In the genomic region with DNA sequence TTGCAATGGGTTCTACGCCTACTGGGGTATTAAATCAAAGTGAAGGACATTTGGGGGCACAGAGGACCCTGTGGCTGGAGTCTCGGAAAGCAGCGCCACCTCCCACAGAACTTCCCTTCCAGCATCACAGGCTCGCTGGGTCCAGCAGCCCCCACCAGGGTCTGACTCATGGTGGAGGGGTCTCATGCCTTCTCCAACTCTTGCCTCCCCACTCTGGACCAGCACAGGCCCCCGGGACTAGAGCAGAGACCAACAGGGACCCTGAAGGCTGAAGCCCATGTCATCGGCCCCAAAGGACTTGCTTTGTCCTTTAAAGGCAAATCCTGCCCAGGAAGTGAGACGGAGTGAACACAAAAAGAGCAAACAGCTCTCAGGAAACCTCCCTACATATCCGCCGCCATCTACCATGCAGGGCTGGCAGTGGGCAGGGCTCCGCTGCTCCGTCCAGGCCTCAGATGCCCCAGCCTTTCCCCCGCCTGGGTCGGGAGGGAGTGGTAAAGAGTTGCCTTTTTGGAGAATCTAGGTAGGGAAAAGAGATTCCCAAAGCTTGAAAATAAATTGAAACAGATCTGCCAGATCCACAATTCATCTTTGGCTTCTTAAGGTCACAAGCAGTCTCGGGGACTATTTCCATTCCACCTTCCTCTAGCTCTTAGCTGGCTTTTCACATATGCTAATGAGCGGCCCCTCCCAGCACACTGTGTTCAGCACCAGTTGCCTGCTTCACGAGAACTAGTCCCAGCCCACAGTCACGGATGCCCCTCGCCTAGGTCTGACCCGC, we compare ENCODE assay signal across 1 cellular context.
TF ChIP-seq lines count a peak whose summit lies in the region.

No MANE protein-coding gene starts in this region.

TF ChIP-seq in HEK293, 187 proteins besides CTCF, POLR2A, EP300 and RAD21 (continued from another document):
- TF ChIP-seq, protein P1, sequence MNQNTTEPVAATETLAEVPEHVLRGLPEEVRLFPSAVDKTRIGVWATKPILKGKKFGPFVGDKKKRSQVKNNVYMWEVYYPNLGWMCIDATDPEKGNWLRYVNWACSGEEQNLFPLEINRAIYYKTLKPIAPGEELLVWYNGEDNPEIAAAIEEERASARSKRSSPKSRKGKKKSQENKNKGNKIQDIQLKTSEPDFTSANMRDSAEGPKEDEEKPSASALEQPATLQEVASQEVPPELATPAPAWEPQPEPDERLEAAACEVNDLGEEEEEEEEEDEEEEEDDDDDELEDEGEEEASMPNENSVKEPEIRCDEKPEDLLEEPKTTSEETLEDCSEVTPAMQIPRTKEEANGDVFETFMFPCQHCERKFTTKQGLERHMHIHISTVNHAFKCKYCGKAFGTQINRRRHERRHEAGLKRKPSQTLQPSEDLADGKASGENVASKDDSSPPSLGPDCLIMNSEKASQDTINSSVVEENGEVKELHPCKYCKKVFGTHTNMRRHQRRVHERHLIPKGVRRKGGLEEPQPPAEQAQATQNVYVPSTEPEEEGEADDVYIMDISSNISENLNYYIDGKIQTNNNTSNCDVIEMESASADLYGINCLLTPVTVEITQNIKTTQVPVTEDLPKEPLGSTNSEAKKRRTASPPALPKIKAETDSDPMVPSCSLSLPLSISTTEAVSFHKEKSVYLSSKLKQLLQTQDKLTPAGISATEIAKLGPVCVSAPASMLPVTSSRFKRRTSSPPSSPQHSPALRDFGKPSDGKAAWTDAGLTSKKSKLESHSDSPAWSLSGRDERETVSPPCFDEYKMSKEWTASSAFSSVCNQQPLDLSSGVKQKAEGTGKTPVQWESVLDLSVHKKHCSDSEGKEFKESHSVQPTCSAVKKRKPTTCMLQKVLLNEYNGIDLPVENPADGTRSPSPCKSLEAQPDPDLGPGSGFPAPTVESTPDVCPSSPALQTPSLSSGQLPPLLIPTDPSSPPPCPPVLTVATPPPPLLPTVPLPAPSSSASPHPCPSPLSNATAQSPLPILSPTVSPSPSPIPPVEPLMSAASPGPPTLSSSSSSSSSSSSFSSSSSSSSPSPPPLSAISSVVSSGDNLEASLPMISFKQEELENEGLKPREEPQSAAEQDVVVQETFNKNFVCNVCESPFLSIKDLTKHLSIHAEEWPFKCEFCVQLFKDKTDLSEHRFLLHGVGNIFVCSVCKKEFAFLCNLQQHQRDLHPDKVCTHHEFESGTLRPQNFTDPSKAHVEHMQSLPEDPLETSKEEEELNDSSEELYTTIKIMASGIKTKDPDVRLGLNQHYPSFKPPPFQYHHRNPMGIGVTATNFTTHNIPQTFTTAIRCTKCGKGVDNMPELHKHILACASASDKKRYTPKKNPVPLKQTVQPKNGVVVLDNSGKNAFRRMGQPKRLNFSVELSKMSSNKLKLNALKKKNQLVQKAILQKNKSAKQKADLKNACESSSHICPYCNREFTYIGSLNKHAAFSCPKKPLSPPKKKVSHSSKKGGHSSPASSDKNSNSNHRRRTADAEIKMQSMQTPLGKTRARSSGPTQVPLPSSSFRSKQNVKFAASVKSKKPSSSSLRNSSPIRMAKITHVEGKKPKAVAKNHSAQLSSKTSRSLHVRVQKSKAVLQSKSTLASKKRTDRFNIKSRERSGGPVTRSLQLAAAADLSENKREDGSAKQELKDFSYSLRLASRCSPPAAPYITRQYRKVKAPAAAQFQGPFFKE (tag by site-specific recombination; IDR thresholded peaks at IDR 0.05; ENCODE audit: borderline replicate concordance), result 0 out of 2 replicates have a peak, but pooled peaks have one; percentile 26
- TF ChIP-seq ZNF121 (tag by site-specific recombination; IDR thresholded peaks at IDR 0.05) (no peak), FEZF1 (tag by site-specific recombination; IDR thresholded peaks at IDR 0.05) (no peak), GLI4 (tag by site-specific recombination; IDR thresholded peaks at IDR 0.05) (no peak), ZNF248 (tag by site-specific recombination; IDR thresholded peaks at IDR 0.05) (no peak), ZNF555 (tag by site-specific recombination; conservative IDR thresholded peaks at IDR 0.05) (no peak)
